In genomic region chr3:31389939-31390338, GRCh38 we compare ENCODE assay signal across 2 cellular contexts.
TF ChIP-seq lines count a peak whose summit lies in the region.

No MANE protein-coding gene starts in this region.

TF ChIP-seq in SK-N-SH, 30 proteins besides CTCF, POLR2A, EP300 and RAD21:
- TF ChIP-seq, protein P1, sequence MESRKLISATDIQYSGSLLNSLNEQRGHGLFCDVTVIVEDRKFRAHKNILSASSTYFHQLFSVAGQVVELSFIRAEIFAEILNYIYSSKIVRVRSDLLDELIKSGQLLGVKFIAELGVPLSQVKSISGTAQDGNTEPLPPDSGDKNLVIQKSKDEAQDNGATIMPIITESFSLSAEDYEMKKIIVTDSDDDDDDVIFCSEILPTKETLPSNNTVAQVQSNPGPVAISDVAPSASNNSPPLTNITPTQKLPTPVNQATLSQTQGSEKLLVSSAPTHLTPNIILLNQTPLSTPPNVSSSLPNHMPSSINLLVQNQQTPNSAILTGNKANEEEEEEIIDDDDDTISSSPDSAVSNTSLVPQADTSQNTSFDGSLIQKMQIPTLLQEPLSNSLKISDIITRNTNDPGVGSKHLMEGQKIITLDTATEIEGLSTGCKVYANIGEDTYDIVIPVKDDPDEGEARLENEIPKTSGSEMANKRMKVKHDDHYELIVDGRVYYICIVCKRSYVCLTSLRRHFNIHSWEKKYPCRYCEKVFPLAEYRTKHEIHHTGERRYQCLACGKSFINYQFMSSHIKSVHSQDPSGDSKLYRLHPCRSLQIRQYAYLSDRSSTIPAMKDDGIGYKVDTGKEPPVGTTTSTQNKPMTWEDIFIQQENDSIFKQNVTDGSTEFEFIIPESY (IDR thresholded peaks at IDR 0.05; ENCODE audit: borderline replicate concordance, low read depth): no peak
- TF ChIP-seq TAF1 (IDR thresholded peaks at IDR 0.05; ENCODE audit: borderline replicate concordance, low read depth, low read length) (no peak), CHD2 (IDR thresholded peaks at IDR 0.05; ENCODE audit: low read length, partially characterized antibody) (no peak), TEAD4 (IDR thresholded peaks at IDR 0.05; ENCODE audit: borderline replicate concordance, insufficient read depth) (no peak), RFX5 (IDR thresholded peaks at IDR 0.05; ENCODE audit: low read length) (no peak), NFIC (IDR thresholded peaks at IDR 0.05; ENCODE audit: borderline replicate concordance) (no peak), RCOR1 (IDR thresholded peaks at IDR 0.05; ENCODE audit: low read length) (no peak; the same call in 1 of the 2 replicates), FOXJ3 (CRISPR knock-in tag; IDR thresholded peaks at IDR 0.05) (no peak), NRF1 (IDR thresholded peaks at IDR 0.05; ENCODE audit: low read depth, low read length) (no peak), FOSL2 (IDR thresholded peaks at IDR 0.05; ENCODE audit: borderline replicate concordance, low read depth) (no peak), USF1 (IDR thresholded peaks at IDR 0.05; ENCODE audit: borderline replicate concordance, low read depth) (no peak), USF2 (IDR thresholded peaks at IDR 0.05; ENCODE audit: borderline replicate concordance, low read depth, low read length) (no peak), POLR2AphosphoS5 (IDR thresholded peaks at IDR 0.05; ENCODE audit: low read depth, low read length) (no peak), PBX3 (IDR thresholded peaks at IDR 0.05) (no peak)
- TF ChIP-seq, protein P2, sequence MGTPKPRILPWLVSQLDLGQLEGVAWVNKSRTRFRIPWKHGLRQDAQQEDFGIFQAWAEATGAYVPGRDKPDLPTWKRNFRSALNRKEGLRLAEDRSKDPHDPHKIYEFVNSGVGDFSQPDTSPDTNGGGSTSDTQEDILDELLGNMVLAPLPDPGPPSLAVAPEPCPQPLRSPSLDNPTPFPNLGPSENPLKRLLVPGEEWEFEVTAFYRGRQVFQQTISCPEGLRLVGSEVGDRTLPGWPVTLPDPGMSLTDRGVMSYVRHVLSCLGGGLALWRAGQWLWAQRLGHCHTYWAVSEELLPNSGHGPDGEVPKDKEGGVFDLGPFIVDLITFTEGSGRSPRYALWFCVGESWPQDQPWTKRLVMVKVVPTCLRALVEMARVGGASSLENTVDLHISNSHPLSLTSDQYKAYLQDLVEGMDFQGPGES (IDR thresholded peaks at IDR 0.05; ENCODE audit: low read depth, low read length): no peak

TF ChIP-seq in SK-N-SH treated with all-trans-retinoic acid at 6 μM for 48 hours, 23 proteins besides CTCF, POLR2A, EP300 and RAD21 (continued from another document):
- TF ChIP-seq, protein P3, sequence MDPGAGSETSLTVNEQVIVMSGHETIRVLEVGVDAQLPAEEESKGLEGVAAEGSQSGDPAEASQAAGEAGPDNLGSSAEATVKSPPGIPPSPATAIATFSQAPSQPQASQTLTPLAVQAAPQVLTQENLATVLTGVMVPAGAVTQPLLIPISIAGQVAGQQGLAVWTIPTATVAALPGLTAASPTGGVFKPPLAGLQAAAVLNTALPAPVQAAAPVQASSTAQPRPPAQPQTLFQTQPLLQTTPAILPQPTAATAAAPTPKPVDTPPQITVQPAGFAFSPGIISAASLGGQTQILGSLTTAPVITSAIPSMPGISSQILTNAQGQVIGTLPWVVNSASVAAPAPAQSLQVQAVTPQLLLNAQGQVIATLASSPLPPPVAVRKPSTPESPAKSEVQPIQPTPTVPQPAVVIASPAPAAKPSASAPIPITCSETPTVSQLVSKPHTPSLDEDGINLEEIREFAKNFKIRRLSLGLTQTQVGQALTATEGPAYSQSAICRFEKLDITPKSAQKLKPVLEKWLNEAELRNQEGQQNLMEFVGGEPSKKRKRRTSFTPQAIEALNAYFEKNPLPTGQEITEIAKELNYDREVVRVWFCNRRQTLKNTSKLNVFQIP (CRISPR knock-in tag; IDR thresholded peaks at IDR 0.05; ENCODE audit: borderline replicate concordance, low read depth): no peak
- TF ChIP-seq CSRNP3 (CRISPR knock-in tag; IDR thresholded peaks at IDR 0.05) (no peak), CREB5 (CRISPR knock-in tag; IDR thresholded peaks at IDR 0.05; ENCODE audit: low read depth) (no peak)
- TF ChIP-seq, protein P4, sequence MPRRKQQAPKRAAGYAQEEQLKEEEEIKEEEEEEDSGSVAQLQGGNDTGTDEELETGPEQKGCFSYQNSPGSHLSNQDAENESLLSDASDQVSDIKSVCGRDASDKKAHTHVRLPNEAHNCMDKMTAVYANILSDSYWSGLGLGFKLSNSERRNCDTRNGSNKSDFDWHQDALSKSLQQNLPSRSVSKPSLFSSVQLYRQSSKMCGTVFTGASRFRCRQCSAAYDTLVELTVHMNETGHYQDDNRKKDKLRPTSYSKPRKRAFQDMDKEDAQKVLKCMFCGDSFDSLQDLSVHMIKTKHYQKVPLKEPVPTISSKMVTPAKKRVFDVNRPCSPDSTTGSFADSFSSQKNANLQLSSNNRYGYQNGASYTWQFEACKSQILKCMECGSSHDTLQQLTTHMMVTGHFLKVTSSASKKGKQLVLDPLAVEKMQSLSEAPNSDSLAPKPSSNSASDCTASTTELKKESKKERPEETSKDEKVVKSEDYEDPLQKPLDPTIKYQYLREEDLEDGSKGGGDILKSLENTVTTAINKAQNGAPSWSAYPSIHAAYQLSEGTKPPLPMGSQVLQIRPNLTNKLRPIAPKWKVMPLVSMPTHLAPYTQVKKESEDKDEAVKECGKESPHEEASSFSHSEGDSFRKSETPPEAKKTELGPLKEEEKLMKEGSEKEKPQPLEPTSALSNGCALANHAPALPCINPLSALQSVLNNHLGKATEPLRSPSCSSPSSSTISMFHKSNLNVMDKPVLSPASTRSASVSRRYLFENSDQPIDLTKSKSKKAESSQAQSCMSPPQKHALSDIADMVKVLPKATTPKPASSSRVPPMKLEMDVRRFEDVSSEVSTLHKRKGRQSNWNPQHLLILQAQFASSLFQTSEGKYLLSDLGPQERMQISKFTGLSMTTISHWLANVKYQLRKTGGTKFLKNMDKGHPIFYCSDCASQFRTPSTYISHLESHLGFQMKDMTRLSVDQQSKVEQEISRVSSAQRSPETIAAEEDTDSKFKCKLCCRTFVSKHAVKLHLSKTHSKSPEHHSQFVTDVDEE (CRISPR knock-in tag; IDR thresholded peaks at IDR 0.05): no peak
